Comparison of ENCODE assay signal across 17 cellular contexts in genomic region chr2:64192570-64193192, GRCh38. TPM values are rescaled to one million over a fixed set of nuclear protein-coding genes. Genes with fewer than 3 reads are reported as not detected.
A peak's percentile ranks its signal among the peaks of the same experiment; 100 is the strongest.
DNase-seq lines count a peak whose midpoint lies in the region; ATAC-seq, FAIRE-seq and TF ChIP-seq lines count a peak whose summit lies in the region.
"Had no signal": no experiment of that assay in that cellular context is flagged by ENCODE, and none has a peak within 500 bp of the region (broad histone marks: within the 10 kb centered on the region; RNA-seq: fewer than 3 reads in every experiment).

No MANE protein-coding gene starts in this region.

- WGBS in A549 (ENCODE audit: missing lambda C conversion rate), result 44% methylated on average over 6 of the region's 6 CpGs

- H3K4me1 ChIP-seq in A549, result no peaks in the 10 kb centered on the region
- peaks cover 0 to 2% of the 10 kb centered on the region in 2 donors for H3K4me1 ChIP-seq in muscle layer of duodenum (ENCODE audit: control insufficient read depth in 1 of 2, insufficient read depth in 2 of 2, low read length in 2 of 2)
- H3K4me1 ChIP-seq: psoas muscle had no signal

- H3K27me3 ChIP-seq in bronchial epithelial cell (ENCODE audit: control insufficient read depth, insufficient read depth, low read length) (no peaks in the 10 kb centered on the region), muscle layer of duodenum (ENCODE audit: low read depth, low read length) (no peaks in the 10 kb centered on the region)
- H3K27me3 ChIP-seq: tibial artery had no signal

- FAIRE-seq in A549 (lab: Jason Lieb, UNC) (no peak), bronchial epithelial cell (lab: Jason Lieb, UNC) (peak; percentile 13)
- FAIRE-seq: G401.6 had no signal

- H3K27ac ChIP-seq in A549, result no peak overlapping the region
- H3K27ac ChIP-seq in muscle layer of duodenum (ENCODE audit: low read length), result peak overlapping the region; percentile 41
- H3K27ac ChIP-seq: psoas muscle, tibial artery had no signal

- POLR2A ChIA-PET in A549 (lab: Yijun Ruan, JAX), result no interaction called here

- H3K4me3 ChIP-seq in A549 (no peak overlapping the region), bronchial epithelial cell (ENCODE audit: low read depth, low read length) (no peak overlapping the region), muscle layer of duodenum (ENCODE audit: low read depth in 1 of 2, low read length in 2 of 2) (no peak overlapping the region)
- H3K4me3 ChIP-seq: coronary artery, lung, psoas muscle, tibial artery had no signal

- TF ChIP-seq POLR2A in A549 (IDR thresholded peaks at IDR 0.05; ENCODE audit: low read length), result no peak

- H3K4me2 ChIP-seq in A549, result no peak overlapping the region
- H3K4me2 ChIP-seq: SK-N-SH had no signal

- CTCF ChIA-PET in A549 (lab: Yijun Ruan, JAX), result interaction anchor here (0.7 to 1.4 kb wide), 2 partner anchors 11 to 12 kb away, joined by 3 to 4 read pairs; no protein-coding TSS in a partner anchor

- TF ChIP-seq CTCF in A549 (IDR thresholded peaks at IDR 0.05) (no peak), bronchial epithelial cell (IDR thresholded peaks at IDR 0.05; ENCODE audit: insufficient read depth, low read length, severe bottlenecking) (no peak)

- no peaks in the 10 kb centered on the region for H3K9me3 ChIP-seq in A549
- H3K9me3 ChIP-seq in muscle layer of duodenum (ENCODE audit: control insufficient read depth in 1 of 2, low read length in 2 of 2), result no peaks in the 10 kb centered on the region
- H3K9me3 ChIP-seq: psoas muscle, SK-N-SH, tibial artery had no signal

- ATAC-seq in A549 (no peak), HG03066 (IDR thresholded peaks at IDR 0.05; ENCODE audit: low read depth, unreplicated experiment) (peak; percentile 56), HG03135 (IDR thresholded peaks at IDR 0.05; ENCODE audit: unreplicated experiment) (no peak), HG03139 (IDR thresholded peaks at IDR 0.05; ENCODE audit: unreplicated experiment) (no peak)

- no peak for DNase-seq in A549 (ENCODE audit: low read depth in 1 of 2, low spot score in 1 of 2)
- no peak for DNase-seq in bronchial epithelial cell (ENCODE audit: low read depth)
- DNase-seq in HuH-7.5 (ENCODE audit: low spot score), result no peak
- no peak for DNase-seq in OCI-M1 (lab: John Stamatoyannopoulos, UW)
- DNase-seq: activated CD4-positive, alpha-beta T cell treated with anti-CD3 and anti-CD28 coated beads, Interleukin-2, amount 10 ng/mL, durations not matched to agents 7 days and 5 days; activated naive CD4-positive, alpha-beta T cell treated with Interleukin-2 at 50 U/mL for 16 hours; NCI-H1436; psoas muscle; SK-N-SH had no signal

- H3K36me3 ChIP-seq in bronchial epithelial cell (ENCODE audit: control insufficient read depth, insufficient read depth, low read length) (no peaks in the 10 kb centered on the region), muscle layer of duodenum (ENCODE audit: control insufficient read depth in 1 of 2, insufficient read depth in 2 of 2, low read length in 2 of 2) (no peaks in the 10 kb centered on the region)
- H3K36me3 ChIP-seq: tibial artery had no signal

- TF ChIP-seq RAD21 in A549 (conservative IDR thresholded peaks at IDR 0.05 in 1 of 2, IDR thresholded peaks at IDR 0.05 in 1 of 2), result no peak

- no peak for TF ChIP-seq EP300 in A549 (IDR thresholded peaks at IDR 0.05)

TF ChIP-seq in A549, 52 proteins besides CTCF, POLR2A, EP300 and RAD21:
- TF ChIP-seq MYC (IDR thresholded peaks at IDR 0.05; ENCODE audit: borderline replicate concordance, low read length) (no peak), CEBPB (IDR thresholded peaks at IDR 0.05) (peak; percentile 56 to 71; a peak in 3 of 4 replicates)

RNA-seq across cellular contexts. Expression of gene PELI1, which starts 48.5 kb away (rescaled TPM):
- polyA plus RNA-seq in A549 (2011; rRNA removed), result 3.7 and 5.1 TPM in 2 replicates
- polyA plus RNA-seq in A549 (2012; cell fraction: cytosol; rRNA removed), result 0.83 and 1.0 TPM in 2 replicates
- polyA plus RNA-seq in A549 (2012; cell fraction: nucleus; rRNA removed), result 0.95 and 1.6 TPM in 2 replicates
- polyA plus RNA-seq in A549 (2017; fragmentation: RNase III; extraction: RNeasy Plus Mini Kit Qiagen cat#74134 plus additional on column Dnase treatment), result 0.90 to 2.1 TPM (median 1.4 TPM) in 3 replicates
- 1.6 and 2.5 TPM in 2 replicates for polyA minus RNA-seq in A549 (2011; rRNA and poly(A)+ RNA removed)
- total RNA-seq in bronchial epithelial cell, result 22.9 and 38.1 TPM in 2 replicates
